Comparison of ENCODE assay signal across 20 cellular contexts in genomic region chr13:84997858-84998257, GRCh38.
A peak's percentile ranks its signal among the peaks of the same experiment; 100 is the strongest.
DNase-seq lines count a peak whose midpoint lies in the region; ATAC-seq and TF ChIP-seq lines count a peak whose summit lies in the region.
"Had no signal": no experiment of that assay in that cellular context is flagged by ENCODE, and none has a peak within 500 bp of the region (broad histone marks: within the 10 kb centered on the region; RNA-seq: fewer than 3 reads in every experiment).

No MANE protein-coding gene starts in this region.

- H3K4me1 Mint-ChIP-seq in osteocyte (ENCODE audit: unreplicated experiment): peaks cover 27% of the 10 kb centered on the region
- H3K4me1 Mint-ChIP-seq in activated CD4-positive, alpha-beta T cell treated with anti-CD3 and anti-CD28 coated beads, Interleukin-2, amount 10 ng/mL, durations not matched to agents 7 days and 5 days: no peaks in the 10 kb centered on the region
- H3K4me1 Mint-ChIP-seq in naive thymus-derived CD4-positive, alpha-beta T cell: no peaks in the 10 kb centered on the region
- H3K4me1 Mint-ChIP-seq: CD14-positive monocyte; CD4-positive, alpha-beta memory T cell; GM23338 had no signal

- H3K27ac Mint-ChIP-seq in osteocyte (ENCODE audit: unreplicated experiment): peak overlapping the region; percentile 31
- H3K27ac Mint-ChIP-seq in activated CD4-positive, alpha-beta T cell treated with anti-CD3 and anti-CD28 coated beads, Interleukin-2, amount 10 ng/mL, durations not matched to agents 7 days and 5 days: no peak overlapping the region
- no peak overlapping the region for H3K27ac Mint-ChIP-seq in naive thymus-derived CD4-positive, alpha-beta T cell
- H3K27ac Mint-ChIP-seq: CD14-positive monocyte; CD4-positive, alpha-beta memory T cell; GM23338 had no signal

- TF ChIP-seq RAD21 in SK-N-SH (IDR thresholded peaks at IDR 0.05; ENCODE audit: low read length): no peak

- no peaks in the 10 kb centered on the region for H4K20me1 ChIP-seq in SK-N-SH (ENCODE audit: insufficient read depth)
- H4K20me1 ChIP-seq: BLaER1 had no signal

- H3K4me2 ChIP-seq in SK-N-SH: peak overlapping the region; percentile 27; the same call in 1 of the 2 replicates
- H3K4me2 ChIP-seq: A549, BLaER1, GM23338 had no signal

- TF ChIP-seq EP300 in SK-N-SH (IDR thresholded peaks at IDR 0.05; ENCODE audit: borderline replicate concordance in 1 of 2, low read depth in 1 of 2, low read length in 1 of 2): 0 out of 4 replicates have a peak, but pooled peaks of 1 of the 2 experiments have one; percentile 49

- H3K4me3 Mint-ChIP-seq in osteocyte (ENCODE audit: unreplicated experiment): no peak overlapping the region
- no peak overlapping the region for H3K4me3 Mint-ChIP-seq in activated CD4-positive, alpha-beta T cell treated with anti-CD3 and anti-CD28 coated beads, Interleukin-2, amount 10 ng/mL, durations not matched to agents 7 days and 5 days
- H3K4me3 Mint-ChIP-seq in naive thymus-derived CD4-positive, alpha-beta T cell: no peak overlapping the region
- H3K4me3 Mint-ChIP-seq: CD14-positive monocyte; CD4-positive, alpha-beta memory T cell; GM23338 had no signal

- peak overlapping the region; percentile 77 for H2AFZ ChIP-seq in SK-N-SH (ENCODE audit: low read depth)
- H2AFZ ChIP-seq: GM23338 had no signal

- no peak overlapping the region for H3K4me3 ChIP-seq in BJ (ENCODE audit: low read depth, low read length)
- no peak overlapping the region for H3K4me3 ChIP-seq in SK-N-SH (ENCODE audit: low read depth in 2 of 2, low read length in 1 of 2)
- H3K4me3 ChIP-seq in naive thymus-derived CD4-positive, alpha-beta T cell (ENCODE audit: low read length): no peak overlapping the region
- H3K4me3 ChIP-seq: A549, BLaER1, GM23338 had no signal

- peaks cover 0 to 3% of the 10 kb centered on the region in 2 experiments; a peak in 2 of 4 replicates for H3K4me1 ChIP-seq in SK-N-SH (ENCODE audit: control insufficient read depth in 1 of 2, insufficient read depth in 2 of 2, low read depth in 1 of 2, low read length in 1 of 2)
- H3K4me1 ChIP-seq in naive thymus-derived CD4-positive, alpha-beta T cell (ENCODE audit: control insufficient read depth in 2 of 2, insufficient read depth in 2 of 2, low read length in 2 of 2): no peaks in the 10 kb centered on the region
- H3K4me1 ChIP-seq: BLaER1 had no signal

- no peaks in the 10 kb centered on the region for H3K79me2 ChIP-seq in SK-N-SH (ENCODE audit: insufficient read depth)

- DNase-seq in BJ (ENCODE audit: low read depth): peak; percentile 18
- no peak for DNase-seq in SK-N-SH
- DNase-seq in fibroblast of peridontal ligament (ENCODE audit: extremely low read depth): peak; percentile 1
- no peak for DNase-seq in osteocyte (ENCODE audit: extremely low spot score, unreplicated experiment)
- no peak for DNase-seq in activated CD4-positive, alpha-beta T cell treated with anti-CD3 and anti-CD28 coated beads, Interleukin-2, amount 10 ng/mL, durations not matched to agents 7 days and 5 days
- no peak for DNase-seq in middle frontal gyrus (ENCODE audit: extremely low spot score, low spot score)
- DNase-seq in cerebellum (ENCODE audit: low spot score): no peak
- no peak for DNase-seq in naive thymus-derived CD4-positive, alpha-beta T cell
- DNase-seq: AML-193; CD4-positive, alpha-beta memory T cell; DMS153; DMS79; GF-D8; HCEC 1CT had no signal

- intact Hi-C loops in naive thymus-derived CD4-positive, alpha-beta T cell (cut with micrococcal nuclease): no loop called here

- H3K9ac ChIP-seq in SK-N-SH: no peak overlapping the region
- H3K9ac ChIP-seq: BLaER1 had no signal

- peaks cover 6% of the 10 kb centered on the region for H3K9me3 Mint-ChIP-seq in osteocyte (ENCODE audit: unreplicated experiment)
- no peaks in the 10 kb centered on the region for H3K9me3 Mint-ChIP-seq in activated CD4-positive, alpha-beta T cell treated with anti-CD3 and anti-CD28 coated beads, Interleukin-2, amount 10 ng/mL, durations not matched to agents 7 days and 5 days
- H3K9me3 Mint-ChIP-seq in naive thymus-derived CD4-positive, alpha-beta T cell: peaks cover 0 to 10% (median 1%) of the 10 kb centered on the region in 11 donors
- H3K9me3 Mint-ChIP-seq: GM23338 had no signal

- TF ChIP-seq CTCF in BJ (IDR thresholded peaks at IDR 0.05; ENCODE audit: insufficient read depth, low read depth, low read length): no peak
- TF ChIP-seq CTCF in SK-N-SH (IDR thresholded peaks at IDR 0.05): no peak
- no peak for TF ChIP-seq CTCF in osteocyte (IDR thresholded peaks at IDR 0.05)

- H3K36me3 ChIP-seq in BJ (ENCODE audit: control insufficient read depth, insufficient read depth, low read length) (no peaks in the 10 kb centered on the region), SK-N-SH (replicated peaks in 1 of 2; ENCODE audit: control insufficient read depth in 1 of 2, insufficient read depth in 2 of 2, low read length in 1 of 2) (no peaks in the 10 kb centered on the region)
- H3K36me3 ChIP-seq in naive thymus-derived CD4-positive, alpha-beta T cell (ENCODE audit: control insufficient read depth in 2 of 3, insufficient read depth in 3 of 3, low read length in 3 of 3): no peaks in the 10 kb centered on the region
- H3K36me3 ChIP-seq: BLaER1 had no signal

- ATAC-seq in naive thymus-derived CD4-positive, alpha-beta T cell: no peak
- ATAC-seq: A549, GM23338 had no signal

- no peaks in the 10 kb centered on the region for H3K9me3 ChIP-seq in SK-N-SH
- H3K9me3 ChIP-seq in naive thymus-derived CD4-positive, alpha-beta T cell (ENCODE audit: control insufficient read depth in 2 of 3, low read length in 3 of 3): no peaks in the 10 kb centered on the region
- H3K9me3 ChIP-seq: A549, BLaER1 had no signal

- H3F3A ChIP-seq in SK-N-SH (replicated peaks; ENCODE audit: insufficient read depth): peaks cover 21% of the 10 kb centered on the region

- POLR2A ChIA-PET in BJ (lab: Charles Lee): no interaction called here
- POLR2A ChIA-PET in SK-N-SH (lab: Yijun Ruan, JAX): no interaction called here
- POLR2A ChIA-PET in activated CD4-positive, alpha-beta T cell treated with anti-CD3 and anti-CD28 coated beads, Interleukin-2, amount 10 ng/mL, durations not matched to agents 7 days and 5 days (lab: Charles Lee): no interaction called here
- POLR2A ChIA-PET in naive thymus-derived CD4-positive, alpha-beta T cell (lab: Charles Lee): no interaction called here

- H3K27ac ChIP-seq in SK-N-SH (ENCODE audit: low read depth in 2 of 2, low read length in 1 of 2): peak overlapping the region; percentile 52 to 67; a peak in 3 of 4 replicates
- no peak overlapping the region for H3K27ac ChIP-seq in naive thymus-derived CD4-positive, alpha-beta T cell (ENCODE audit: low read depth, low read length)
- H3K27ac ChIP-seq: 22Rv1, A549, BLaER1, HL-60 had no signal

- CTCF ChIA-PET in BJ (lab: Yijun Ruan, JAX) (no interaction called here), SK-N-SH (lab: Yijun Ruan, JAX) (no interaction called here)
- CTCF ChIA-PET in activated CD4-positive, alpha-beta T cell treated with anti-CD3 and anti-CD28 coated beads, Interleukin-2, amount 10 ng/mL, durations not matched to agents 7 days and 5 days (lab: Charles Lee): no interaction called here
- CTCF ChIA-PET in naive thymus-derived CD4-positive, alpha-beta T cell (lab: Charles Lee): no interaction called here

- 15% methylated on average over 1 of the region's 1 CpG for WGBS in SK-N-SH (ENCODE audit: low lambda C conversion rate)

- no peaks in the 10 kb centered on the region for H3K36me3 Mint-ChIP-seq in osteocyte (ENCODE audit: unreplicated experiment)
- H3K36me3 Mint-ChIP-seq in activated CD4-positive, alpha-beta T cell treated with anti-CD3 and anti-CD28 coated beads, Interleukin-2, amount 10 ng/mL, durations not matched to agents 7 days and 5 days (ENCODE audit: low read depth): no peaks in the 10 kb centered on the region
- no peaks in the 10 kb centered on the region for H3K36me3 Mint-ChIP-seq in naive thymus-derived CD4-positive, alpha-beta T cell
- H3K36me3 Mint-ChIP-seq: CD14-positive monocyte; CD4-positive, alpha-beta memory T cell had no signal

- no peaks in the 10 kb centered on the region for H3K27me3 Mint-ChIP-seq in osteocyte (ENCODE audit: unreplicated experiment)
- H3K27me3 Mint-ChIP-seq in activated CD4-positive, alpha-beta T cell treated with anti-CD3 and anti-CD28 coated beads, Interleukin-2, amount 10 ng/mL, durations not matched to agents 7 days and 5 days: no peaks in the 10 kb centered on the region
- no peaks in the 10 kb centered on the region for H3K27me3 Mint-ChIP-seq in naive thymus-derived CD4-positive, alpha-beta T cell
- H3K27me3 Mint-ChIP-seq: CD4-positive, alpha-beta memory T cell had no signal

- H3K9me2 ChIP-seq in SK-N-SH: no peaks in the 10 kb centered on the region

- H3K27me3 ChIP-seq in BJ (ENCODE audit: control insufficient read depth, insufficient read depth, low read length): no peaks in the 10 kb centered on the region
- H3K27me3 ChIP-seq in SK-N-SH (ENCODE audit: insufficient read depth): no peaks in the 10 kb centered on the region
- no peaks in the 10 kb centered on the region for H3K27me3 ChIP-seq in naive thymus-derived CD4-positive, alpha-beta T cell (ENCODE audit: control insufficient read depth in 2 of 2, insufficient read depth in 2 of 2, low read length in 2 of 2)
- H3K27me3 ChIP-seq: BLaER1 had no signal

TF ChIP-seq in SK-N-SH, 30 proteins besides CTCF, POLR2A, EP300 and RAD21:
- TF ChIP-seq MAX (IDR thresholded peaks at IDR 0.05; ENCODE audit: low read depth): no peak
- peak; percentile 76; the same call in 1 of the 2 replicates for TF ChIP-seq MEF2A (IDR thresholded peaks at IDR 0.05; ENCODE audit: borderline replicate concordance, low read depth)
- TF ChIP-seq JUND (IDR thresholded peaks at IDR 0.05): peak; percentile 53; the same call in 1 of the 2 replicates
- peak; percentile 23; the same call in 1 of the 2 replicates for TF ChIP-seq NFIC (IDR thresholded peaks at IDR 0.05; ENCODE audit: borderline replicate concordance)
- TF ChIP-seq FOSL2 (IDR thresholded peaks at IDR 0.05; ENCODE audit: borderline replicate concordance, low read depth): peak; percentile 47; the same call in 1 of the 2 replicates
- TF ChIP-seq EZH2phosphoT487 (IDR thresholded peaks at IDR 0.05; ENCODE audit: borderline replicate concordance, low read depth): no peak
- no peak for TF ChIP-seq NRF1 (IDR thresholded peaks at IDR 0.05; ENCODE audit: low read depth, low read length)
- TF ChIP-seq TCF12 (IDR thresholded peaks at IDR 0.05): peak; percentile 17
TF ChIP-seq in SK-N-SH: peak in this region for 5.

Comparison
In these comparisons a context has a peak if more than half of its experiments do, and no peak if none do; other contexts are left out.
1. DNase-seq: peak in BJ (single experiment) and fibroblast of peridontal ligament (single experiment); none in SK-N-SH (single experiment), osteocyte (single experiment), activated CD4-positive, alpha-beta T cell treated with anti-CD3 and anti-CD28 coated beads, Interleukin-2, amount 10 ng/mL, durations not matched to agents 7 days and 5 days (single experiment), middle frontal gyrus (single experiment), cerebellum (single experiment) and naive thymus-derived CD4-positive, alpha-beta T cell (0 of 9).